ENCODE assay signal across 8 cellular contexts in the genomic region with DNA sequence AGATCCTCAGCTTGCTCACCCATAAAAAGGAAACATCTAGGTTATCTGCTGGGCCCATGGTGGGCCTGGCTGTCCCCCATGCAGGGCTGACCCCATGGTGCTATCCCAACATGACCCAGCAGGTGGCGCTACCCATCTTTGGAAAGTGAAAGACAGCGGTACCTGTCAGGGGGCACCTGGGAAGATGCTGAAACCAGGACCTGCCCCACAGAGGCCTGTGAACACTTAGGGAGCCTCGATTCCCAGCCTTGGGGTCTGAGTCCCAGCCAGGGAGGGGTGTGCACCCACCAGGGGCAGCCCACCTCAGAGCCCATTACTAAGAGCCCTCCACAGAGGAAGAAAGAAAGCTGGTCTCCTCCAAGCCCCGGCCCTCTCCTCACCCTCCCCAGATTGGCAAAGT. TPM values are rescaled to one million over a fixed set of nuclear protein-coding genes. Genes with fewer than 3 reads are reported as not detected.
DNase-seq lines count a peak whose midpoint lies in the region; ATAC-seq and TF ChIP-seq lines count a peak whose summit lies in the region.

No MANE protein-coding gene starts in this region.

- DNase-seq in GM10266 (ENCODE audit: extremely low spot score) = peak; percentile 87
- peak; percentile 58 for DNase-seq in HT-29 (ENCODE audit: low spot score)
- DNase-seq in T-helper 17 cell = peak; percentile 65 to 86 (median 69)
- no peak for DNase-seq in astrocyte of the cerebellum (ENCODE audit: low read depth)
- peak; percentile 58 to 66 (median 59) for DNase-seq in immature natural killer cell
- DNase-seq in stimulated activated CD4-positive, alpha-beta T cell treated with anti-CD3 and anti-CD28 coated beads, Interleukin-2, amount 100 ng/mL, for 24 hours = peak; percentile 89 to 92

- H3K4me3 Mint-ChIP-seq in T-helper 17 cell (no peak overlapping the region), immature natural killer cell (no peak overlapping the region)

- TF ChIP-seq CTCF in GM10266 (IDR thresholded peaks at IDR 0.05; ENCODE audit: control insufficient read depth, insufficient read depth, low read depth, missing control alignments) (peak; percentile 89), astrocyte of the cerebellum (IDR thresholded peaks at IDR 0.05; ENCODE audit: low read depth, low read length, missing control alignments) (peak; percentile 91)

- peak; percentile 82 for ATAC-seq in T-helper 17 cell
- no peak for ATAC-seq in HG03460 (IDR thresholded peaks at IDR 0.05; ENCODE audit: unreplicated experiment)
- ATAC-seq in GM21786 (IDR thresholded peaks at IDR 0.05; ENCODE audit: unreplicated experiment) = no peak

- no peaks in the 10 kb centered on the region for H3K27me3 Mint-ChIP-seq in T-helper 17 cell
- peaks cover 0 to 1% (median 0%) of the 10 kb centered on the region in 3 donors for H3K27me3 Mint-ChIP-seq in immature natural killer cell (ENCODE audit: low read depth in 3 of 3)

- in situ Hi-C loops in astrocyte of the cerebellum (cut with HindIII; ENCODE audit: low sequenced_read_pairs) = no loop called here

- H3K9me3 ChIP-seq in T-helper 17 cell (ENCODE audit: control insufficient read depth, low read length, poor library complexity, severe bottlenecking) = no peaks in the 10 kb centered on the region

- H3K27ac Mint-ChIP-seq in T-helper 17 cell (peak overlapping the region; percentile 69), immature natural killer cell (peak overlapping the region in 1 of 6 donors; percentile 64)

- H3K36me3 Mint-ChIP-seq in T-helper 17 cell (ENCODE audit: low read depth) = peaks cover 3% of the 10 kb centered on the region
- H3K36me3 Mint-ChIP-seq in immature natural killer cell = peaks cover 10 to 27% (median 11%) of the 10 kb centered on the region in 3 donors

- H3K4me1 Mint-ChIP-seq in T-helper 17 cell = peaks cover 24% of the 10 kb centered on the region
- peaks cover 28 to 35% of the 10 kb centered on the region in 2 donors for H3K4me1 Mint-ChIP-seq in immature natural killer cell

- no peaks in the 10 kb centered on the region for H3K9me3 Mint-ChIP-seq in immature natural killer cell

- no peak overlapping the region for H3K4me3 ChIP-seq in astrocyte of the cerebellum (ENCODE audit: low read depth, low read length)

RNA-seq across cellular contexts. Expression of a gene that starts 46.6 kb away (rescaled TPM):
- total RNA-seq in HT-29 (2014; rRNA removed; shearing (Covaris generic)) = 16.5 and 20.4 TPM in 2 replicates
- 1 to 10 TPM; 6.3 to 7.1 TPM for total RNA-seq in T-helper 17 cell
- polyA plus RNA-seq in immature natural killer cell = 1 to 10 TPM; 2.6 to 5.4 (median 3.2) TPM

RNA-seq across cellular contexts. Expression of a gene that starts 48.1 kb away (rescaled TPM):
- total RNA-seq in HT-29 (2014; rRNA removed; shearing (Covaris generic)) = 24.4 and 24.9 TPM in 2 replicates
- total RNA-seq in T-helper 17 cell = 10 to 100 TPM; 22.9 to 34.0 TPM
- 10 to 100 TPM in 1 of 3 donors, 1 to 10 TPM in 2; 5.8 to 26.8 (median 8.0) TPM for polyA plus RNA-seq in immature natural killer cell
